ENCODE assay signal across 19 cellular contexts in the genomic region with DNA sequence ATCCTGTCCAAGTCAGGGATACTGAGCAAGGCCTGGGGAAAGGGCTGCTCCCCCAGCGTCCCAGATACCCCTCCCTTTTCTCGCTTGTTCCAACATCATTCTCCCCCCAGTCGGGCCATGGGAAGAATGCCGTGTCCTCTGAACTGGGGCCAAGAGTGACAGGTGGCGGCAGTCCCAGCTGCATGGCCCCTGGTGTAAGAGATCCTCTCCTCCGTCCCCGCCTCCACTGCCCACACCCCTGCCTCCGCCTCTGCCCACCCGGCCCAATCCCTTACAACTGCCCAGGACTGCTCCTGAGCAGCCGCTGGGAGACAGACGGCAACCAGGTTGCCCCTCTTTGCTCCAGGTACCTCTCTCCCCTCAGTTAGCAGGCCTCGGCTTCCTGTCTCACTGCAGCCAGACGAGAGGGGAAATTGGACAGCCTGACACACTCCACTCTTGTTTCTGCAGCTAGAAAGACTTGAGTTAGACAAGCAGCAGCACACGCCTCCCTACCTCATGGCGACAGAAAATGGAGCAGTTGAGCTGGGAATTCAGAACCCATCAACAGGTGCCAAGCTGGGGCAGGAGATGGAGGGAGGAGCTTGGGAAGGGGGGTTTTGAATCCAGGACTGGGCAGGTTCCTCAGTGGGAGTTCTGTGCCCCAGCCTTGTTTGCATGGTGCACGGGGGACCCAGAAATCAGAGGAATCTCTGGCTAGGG. TPM values are rescaled to one million over a fixed set of nuclear protein-coding genes. Genes with fewer than 3 reads are reported as not detected.
DNase-seq lines count a peak whose midpoint lies in the region; ATAC-seq and TF ChIP-seq lines count a peak whose summit lies in the region.
"Had no signal": no experiment of that assay in that cellular context is flagged by ENCODE, and none has a peak within 500 bp of the region (broad histone marks: within the 10 kb centered on the region; RNA-seq: fewer than 3 reads in every experiment).

Gene MYLK2 (plus strand): TSS at position 274 of the 702 bp plus-strand sequence. CDS start 225 bp downstream, at position 499.

- H3K27me3 Mint-ChIP-seq in glutamatergic neuron (ENCODE audit: unreplicated experiment), result peaks cover 4% of the 10 kb centered on the region

- H3K27ac ChIP-seq in psoas muscle, result peak within 1 kb of the TSS; percentile 80
- no peak within 1 kb of the TSS for H3K27ac ChIP-seq in A673 (ENCODE audit: low read depth, low read length, poor library complexity, severe bottlenecking)
- H3K27ac ChIP-seq: cardiac muscle cell, esophagus squamous epithelium, parathyroid adenoma, SJSA1, skin epidermis had no signal

- H3K36me3 Mint-ChIP-seq in glutamatergic neuron (ENCODE audit: unreplicated experiment), result no peaks in the 10 kb centered on the region

- CTCF ChIA-PET in A673 (lab: Charles Lee), result no interaction called here

- H3K4me3 Mint-ChIP-seq in glutamatergic neuron (ENCODE audit: unreplicated experiment), result peak within 1 kb of the TSS; percentile 12

- 17 to 28% (median 25%) methylated on average over 13 to 16 of the region's 16 CpGs for WGBS in psoas muscle, 3 donors

- H3K4me1 ChIP-seq in psoas muscle, result peaks cover 43% of the 10 kb centered on the region
- H3K4me1 ChIP-seq in A673 (ENCODE audit: insufficient read depth, low read length, poor library complexity, severe bottlenecking), result peaks cover 20% of the 10 kb centered on the region

- ATAC-seq in psoas muscle, result peak; percentile 63 to 70 (median 66)
- no peak for ATAC-seq in GM21367 (IDR thresholded peaks at IDR 0.05; ENCODE audit: unreplicated experiment)

- H3K9me3 ChIP-seq in psoas muscle, result no peaks in the 10 kb centered on the region
- H3K9me3 ChIP-seq in A673 (ENCODE audit: low read depth, low read length, poor library complexity, severe bottlenecking), result no peaks in the 10 kb centered on the region
- H3K9me3 ChIP-seq: esophagus squamous epithelium, SJSA1 had no signal

- no peaks in the 10 kb centered on the region for H3K27me3 ChIP-seq in psoas muscle (ENCODE audit: insufficient read depth in 3 of 3, low read length in 2 of 3)
- H3K27me3 ChIP-seq in A673 (replicated peaks; ENCODE audit: insufficient read depth, low read depth, low read length, poor library complexity), result no peaks in the 10 kb centered on the region
- H3K27me3 ChIP-seq: cardiac muscle cell, SJSA1 had no signal

- H3K36me3 ChIP-seq in psoas muscle (ENCODE audit: insufficient read depth in 1 of 2, low read depth in 1 of 2) (peaks cover 0 to 12% of the 10 kb centered on the region in 2 donors), A673 (ENCODE audit: insufficient read depth, low read length, poor library complexity, severe bottlenecking) (no peaks in the 10 kb centered on the region)
- H3K36me3 ChIP-seq: cardiac muscle cell, esophagus squamous epithelium, SJSA1 had no signal

- peaks cover 18% of the 10 kb centered on the region for H3K4me1 Mint-ChIP-seq in glutamatergic neuron (ENCODE audit: low read depth, unreplicated experiment)

- H3K9me3 Mint-ChIP-seq in glutamatergic neuron (ENCODE audit: unreplicated experiment), result peaks cover 2% of the 10 kb centered on the region

- H3K27ac Mint-ChIP-seq in glutamatergic neuron (ENCODE audit: unreplicated experiment), result no peak within 1 kb of the TSS

- intact Hi-C loops in psoas muscle (cut with DNase I), result loop anchor here in 1 of 2 donors (5.0 kb wide), 1 partner anchor 72 kb away; no protein-coding TSS in a partner anchor
- intact Hi-C loops in A673 (cut with micrococcal nuclease; ENCODE audit: unreplicated experiment), result no loop called here

- peak within 1 kb of the TSS; percentile 78 for H3K4me3 ChIP-seq in psoas muscle
- H3K4me3 ChIP-seq in A673 (ENCODE audit: low read depth, low read length, poor library complexity, severe bottlenecking), result no peak within 1 kb of the TSS
- H3K4me3 ChIP-seq: cardiac muscle cell, esophagus squamous epithelium, SJSA1, skin epidermis had no signal

- peak; percentile 11 for TF ChIP-seq CTCF in glutamatergic neuron (IDR thresholded peaks at IDR 0.05; ENCODE audit: partially characterized antibody, unreplicated experiment)
- no peak for TF ChIP-seq CTCF in psoas muscle (IDR thresholded peaks at IDR 0.05)
- TF ChIP-seq CTCF in A673 (conservative IDR thresholded peaks at IDR 0.05; ENCODE audit: low read depth, low read length), result no peak

- no TSS peak for BruUV-seq in A673 (replicated peaks; lab: Mats Ljungman, UMichigan)

- DNase-seq in NCI-H1092 treated with DMSO at 0.1 percent for 48 hours (lab: John Stamatoyannopoulos, UW) (peak; percentile 83), NCI-H82 (lab: John Stamatoyannopoulos, UW) (peak; percentile 68), glutamatergic neuron (peak; percentile 59), psoas muscle (peak; percentile 81 to 92), NCI-H510A treated with DMSO at 0.1 percent for 48 hours (lab: John Stamatoyannopoulos, UW) (no peak), A673 (ENCODE audit: low spot score) (no peak)
- DNase-seq in activated CD8-positive, alpha-beta memory T cell treated with anti-CD3 and anti-CD28 coated beads, Interleukin-2, amount 50 U/mL, for 4 hours, result no peak
- DNase-seq: activated CD4-positive, CD25-positive, alpha-beta regulatory T cell; activated CD8-positive, alpha-beta memory T cell treated with anti-CD3 and anti-CD28 coated beads for 24 hours; effector CD8-positive, alpha-beta T cell; esophagus squamous epithelium; NCI-H1436 treated with DMSO at 0.1 percent for 48 hours; stimulated activated CD4-positive, alpha-beta T cell treated with anti-CD3 and anti-CD28 coated beads, Interleukin-4, amount 100 ng/mL, for 4 hours had no signal

- POLR2A ChIA-PET in A673 (lab: Charles Lee; ENCODE audit: low non-redundant PET), result no interaction called here

RNA-seq across cellular contexts. Expression of gene MYLK2, which starts in this region (rescaled TPM):
- 0.69 TPM for total RNA-seq in glutamatergic neuron (ENCODE audit: unreplicated experiment)
- 100 to 1,000 TPM in 2 of 4 donors, 10 to 100 TPM in 2; 55.8 to 144 (median 102) TPM for total RNA-seq in psoas muscle
- polyA plus RNA-seq in psoas muscle, result 100 to 1,000 TPM in 1 of 3 donors, 10 to 100 TPM in 2; 30.6 to 273 (median 91.4) TPM
- total RNA-seq in A673 (2021), result 1.2 and 1.3 TPM in 2 replicates
- total RNA-seq: subcutaneous adipose tissue had no signal
- polyA plus RNA-seq: cardiac muscle cell had no signal

Comparison
In these comparisons a context has a peak if more than half of its experiments do, and no peak if none do; other contexts are left out.
1. RNA of gene MYLK2 (total RNA-seq): 55.8 to 144 TPM in psoas muscle; 1.2 to 1.3 TPM in A673 and 0.69 TPM in glutamatergic neuron (single experiment); every median in the first group is over 10 times any median in the second.
2. Peak in DNase-seq in glutamatergic neuron; RNA of the gene not detected or under 1 TPM.
3. DNase-seq: peak in NCI-H1092 treated with DMSO at 0.1 percent for 48 hours (single experiment), NCI-H82 (single experiment) and psoas muscle (2 of 2); none in NCI-H510A treated with DMSO at 0.1 percent for 48 hours (single experiment), A673 (single experiment) and activated CD8-positive, alpha-beta memory T cell treated with anti-CD3 and anti-CD28 coated beads, Interleukin-2, amount 50 U/mL, for 4 hours (single experiment).